Comparison of ENCODE assay signal across 18 cellular contexts in the genomic region with DNA sequence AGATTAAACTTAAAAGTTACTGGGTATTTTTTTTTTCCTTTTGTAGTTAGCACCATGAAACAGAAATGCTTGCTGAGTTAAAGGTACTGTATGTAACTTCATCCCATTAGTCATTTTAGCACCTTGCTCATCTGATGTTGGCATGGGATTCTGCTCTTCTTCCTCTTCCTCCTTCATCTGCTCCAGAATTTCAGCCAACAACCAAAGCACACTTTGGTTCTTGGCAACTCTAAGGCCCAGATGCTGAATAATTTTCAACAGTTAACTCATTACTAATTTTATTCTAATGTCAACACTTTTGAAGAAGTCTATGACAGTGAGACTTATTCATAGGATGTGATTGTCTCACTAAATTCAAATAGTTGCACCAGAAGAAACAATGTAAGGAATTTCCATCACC.
DNase-seq lines count a peak whose midpoint lies in the region; ATAC-seq and TF ChIP-seq lines count a peak whose summit lies in the region.
"Had no signal": no experiment of that assay in that cellular context is flagged by ENCODE, and none has a peak within 500 bp of the region (broad histone marks: within the 10 kb centered on the region; RNA-seq: fewer than 3 reads in every experiment).

No MANE protein-coding gene starts in this region.

- DNase-seq in DMS 273 (lab: John Stamatoyannopoulos, UW; ENCODE audit: unreplicated experiment) (peak; percentile 39), DMS 273 treated with DMSO at 0.1 percent for 48 hours (lab: John Stamatoyannopoulos, UW) (no peak), NCI-H446 treated with DMSO at 0.1 percent for 48 hours (lab: John Stamatoyannopoulos, UW) (peak; percentile 27), fibroblast of mammary gland (ENCODE audit: low read depth) (peak; percentile 44), superior temporal gyrus (ENCODE audit: extremely low spot score) (peak; percentile 61), head of caudate nucleus (no peak)
- DNase-seq: BE2C; CD4-positive, alpha-beta T cell; CD8-positive, alpha-beta memory T cell; DMS153; DND-41; GDM1; GOT3 had no signal

- intact Hi-C loops in head of caudate nucleus (cut with DNase I): no loop called here

- TF ChIP-seq CTCF in fibroblast of mammary gland (conservative IDR thresholded peaks at IDR 0.05; ENCODE audit: control insufficient read depth, insufficient read depth, low read depth, low read length): no peak

- no peak overlapping the region for H3K4me3 ChIP-seq in fibroblast of mammary gland (ENCODE audit: control insufficient read depth, low read depth, low read length)
- H3K4me3 ChIP-seq: BLaER1 treated with 17β-estradiol and CSF1 and Interleukin-3, amounts not matched to agents 10 nM and 100 nM; GM12878; HAP-1 had no signal

- ATAC-seq in HG02885 (IDR thresholded peaks at IDR 0.05; ENCODE audit: poor library complexity, unreplicated experiment) (no peak), HG03135 (IDR thresholded peaks at IDR 0.05; ENCODE audit: unreplicated experiment) (no peak)
- ATAC-seq: GM12878 had no signal

Comparison
In these comparisons a context has a peak if more than half of its experiments do, and no peak if none do; other contexts are left out.
1. DNase-seq: peak in DMS 273 (single experiment), NCI-H446 treated with DMSO at 0.1 percent for 48 hours (single experiment), fibroblast of mammary gland (single experiment) and superior temporal gyrus (single experiment); none in DMS 273 treated with DMSO at 0.1 percent for 48 hours (single experiment) and head of caudate nucleus (0 of 42).